In the genomic region with DNA sequence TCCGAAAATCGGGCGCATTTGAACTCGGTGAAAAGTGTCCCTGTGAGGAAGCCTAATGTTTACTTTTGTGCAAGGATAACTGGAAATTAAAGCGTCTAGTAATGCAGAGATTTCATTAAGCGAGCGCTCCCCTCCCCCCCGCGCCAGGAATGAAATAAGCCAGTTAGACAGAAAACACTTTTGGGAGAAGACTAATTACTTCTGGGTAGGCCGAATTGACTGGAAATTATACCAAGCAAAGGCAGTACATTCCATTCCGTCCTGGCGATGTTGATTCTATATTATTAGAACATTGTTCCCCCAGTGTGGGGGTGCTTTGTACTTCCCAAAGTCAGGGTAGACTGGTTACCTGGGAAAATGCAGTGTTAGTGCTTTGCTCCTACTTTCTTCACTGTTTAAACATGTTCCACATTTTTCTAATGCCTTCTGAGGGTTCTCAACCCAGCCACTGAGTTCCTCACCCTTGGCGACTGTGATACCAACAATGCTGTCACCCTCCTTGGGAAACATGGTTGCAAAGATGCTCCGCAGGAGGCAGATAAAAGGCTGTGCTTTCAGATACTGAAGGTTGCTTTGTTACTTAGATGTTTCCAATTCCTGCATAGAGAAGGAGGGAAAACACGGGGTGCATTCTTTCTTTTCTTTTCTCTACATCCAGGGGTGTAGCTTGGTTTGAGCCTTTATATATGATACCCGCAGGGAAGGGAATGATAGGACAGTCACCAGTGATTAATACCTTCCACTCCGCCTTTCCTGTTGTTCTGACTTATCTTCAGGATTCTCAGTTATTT, we compare ENCODE assay signal across 7 cellular contexts. TPM values are rescaled to one million over a fixed set of nuclear protein-coding genes. Genes with fewer than 3 reads are reported as not detected.
DNase-seq lines count a peak whose midpoint lies in the region; ATAC-seq, FAIRE-seq and TF ChIP-seq lines count a peak whose summit lies in the region.

No MANE protein-coding gene starts in this region.

- 21 to 27% (median 24%) methylated on average over 17 of the region's 17 CpGs for WGBS in spleen, 5 donors

- TF ChIP-seq POLR2A in spleen (IDR thresholded peaks at IDR 0.05): no peak

- peaks cover 0 to 27% (median 14%) of the 10 kb centered on the region in 6 donors for H3K4me1 ChIP-seq in spleen

- peak overlapping the region in 5 of 8 donors; percentile 1 to 55 (median 40) for H3K27ac ChIP-seq in spleen

- DNase-seq in HTR-8/SVneo (ENCODE audit: insufficient read length, low spot score): no peak
- DNase-seq in amniotic stem cell (lab: John Stamatoyannopoulos, UW): peak; percentile 23
- no peak for DNase-seq in spleen
- DNase-seq in SHP77 treated with DMSO at 0.1 percent for 48 hours (lab: John Stamatoyannopoulos, UW): no peak
- no peak for DNase-seq in cerebellar cortex (ENCODE audit: low spot score)

- TF ChIP-seq CTCF in spleen (IDR thresholded peaks at IDR 0.05 in 8 of 11, conservative IDR thresholded peaks at IDR 0.05 in 3 of 11): no peak

- peak; percentile 42 for FAIRE-seq in HTR-8/SVneo (lab: Jason Lieb, UNC)

- no peak for ATAC-seq in HG02678 (IDR thresholded peaks at IDR 0.05; ENCODE audit: unreplicated experiment)

- H3K27me3 ChIP-seq in spleen (replicated peaks in 1 of 7): peaks cover 0 to 59% (median 21%) of the 10 kb centered on the region in 7 donors

- H3K4me3 ChIP-seq in iPS-18c (ENCODE audit: insufficient read depth, low read depth, low read length) (peak overlapping the region; percentile 85), spleen (peak overlapping the region in 7 of 8 donors; percentile 43 to 71 (median 49))

- H3K36me3 ChIP-seq in spleen: no peaks in the 10 kb centered on the region

- intact Hi-C loops in spleen (cut with DNase I; ENCODE audit: low total_unique reads): no loop called here

- no peaks in the 10 kb centered on the region for H3K9me3 ChIP-seq in iPS-18c (ENCODE audit: control insufficient read depth, insufficient read depth, low read length)
- no peaks in the 10 kb centered on the region for H3K9me3 ChIP-seq in spleen

RNA-seq across cellular contexts. Expression of gene GJA1, which starts 2.6 kb away (rescaled TPM):
- total RNA-seq in spleen: 1 to 10 TPM; 1.3 to 8.1 (median 3.4) TPM
- 1 to 10 TPM; 1.5 to 6.5 (median 2.7) TPM for polyA plus RNA-seq in spleen
